ENCODE assay signal across 1 cellular context in genomic region chr3:32782417-32782816, GRCh38.
TF ChIP-seq lines count a peak whose summit lies in the region.

No MANE protein-coding gene starts in this region.

TF ChIP-seq in H1, 55 proteins besides CTCF, POLR2A, EP300 and RAD21 (continued from another document):
- TF ChIP-seq USF2 (IDR thresholded peaks at IDR 0.05; ENCODE audit: low read length) (no peak), TCF12 (IDR thresholded peaks at IDR 0.05; ENCODE audit: low read depth, low read length) (no peak), GABPA (IDR thresholded peaks at IDR 0.05; ENCODE audit: borderline replicate concordance, insufficient read depth, low read length) (no peak), SUZ12 (IDR thresholded peaks at IDR 0.05; ENCODE audit: low read length) (no peak), CHD2 (IDR thresholded peaks at IDR 0.05; ENCODE audit: low read length) (no peak), BCL11A (IDR thresholded peaks at IDR 0.05; ENCODE audit: low read depth in 2 of 2, low read length in 2 of 2) (no peak), ZNF274 (IDR thresholded peaks at IDR 0.05; ENCODE audit: borderline replicate concordance, extremely low read depth, low read length) (no peak), KDM5A (IDR thresholded peaks at IDR 0.05; ENCODE audit: low read length) (no peak), SIN3A (conservative IDR thresholded peaks at IDR 0.05 in 1 of 2, IDR thresholded peaks at IDR 0.05 in 1 of 2; ENCODE audit: low read depth in 1 of 2, low read length in 2 of 2) (no peak), KDM4A (IDR thresholded peaks at IDR 0.05; ENCODE audit: low read depth, low read length, severe bottlenecking) (no peak), ASH2L (IDR thresholded peaks at IDR 0.05; ENCODE audit: low read length) (no peak), TAF7 (optimal IDR thresholded peaks at IDR 0.05; ENCODE audit: borderline replicate concordance, low read depth, low read length) (no peak), EGR1 (IDR thresholded peaks at IDR 0.05; ENCODE audit: borderline replicate concordance, low read depth, low read length) (no peak), JUND (IDR thresholded peaks at IDR 0.05; ENCODE audit: low read length) (no peak)
